Comparison of ENCODE assay signal across 34 cellular contexts in genomic region chr9:123235448-123235847, GRCh38. TPM values are rescaled to one million over a fixed set of nuclear protein-coding genes. Genes with fewer than 3 reads are reported as not detected.
DNase-seq lines count a peak whose midpoint lies in the region; ATAC-seq, FAIRE-seq and TF ChIP-seq lines count a peak whose summit lies in the region.
"Had no signal": no experiment of that assay in that cellular context is flagged by ENCODE, and none has a peak within 500 bp of the region (broad histone marks: within the 10 kb centered on the region; RNA-seq: fewer than 3 reads in every experiment).

No MANE protein-coding gene starts in this region.

- POLR2A ChIA-PET in GM12878 (lab: Charles Lee) (interaction anchor here (0.6 to 2.0 kb wide), 9 partner anchors 21 to 1651 kb away, joined by 3 to 10 read pairs (median 5); no protein-coding TSS in a partner anchor), WTC11 (lab: Charles Lee) (no interaction called here)

- H3K4me2 ChIP-seq in DOHH2 (ENCODE audit: low read length) (peak overlapping the region; percentile 90), GM12878 (ENCODE audit: control insufficient read depth, insufficient read depth) (peak overlapping the region; percentile 57; the same call in 1 of the 2 replicates)

- RAD21 ChIA-PET in GM12878 (lab: Charles Lee; ENCODE audit: unreplicated experiment), result interaction anchor here (0.6 to 2.5 kb wide), 15 partner anchors 10 to 1537 kb away, joined by 3 to 10 read pairs (median 4); no protein-coding TSS in a partner anchor

- H3K36me3 ChIP-seq in DOHH2 (ENCODE audit: control insufficient read depth, low read length), result peaks cover 60% of the 10 kb centered on the region
- H3K36me3 ChIP-seq in GM12878 (ENCODE audit: control insufficient read depth in 2 of 2, insufficient read depth in 2 of 2, low read length in 1 of 2), result peaks cover 0 to 10% of the 10 kb centered on the region in 2 experiments
- no peaks in the 10 kb centered on the region for H3K36me3 ChIP-seq in endodermal cell (ENCODE audit: control insufficient read depth, insufficient read depth, low read length)
- H3K36me3 ChIP-seq: BE2C, SJCRH30, vagina had no signal

- DNase-seq in NAMALWA (ENCODE audit: low spot score) (peak; percentile 58), GM12878 (ENCODE audit: low read depth, low spot score) (no peak), progenitor cell of endocrine pancreas (ENCODE audit: low spot score, unreplicated experiment) (no peak), WTC11 (ENCODE audit: low spot score) (no peak), endodermal cell (no peak), glutamatergic neuron (no peak)
- DNase-seq: activated CD4-positive, alpha-beta T cell treated with anti-CD3 and anti-CD28 coated beads, Interleukin-2, amount 50 U/mL, for 48 hours; activated CD4-positive, CD25-positive, alpha-beta regulatory T cell treated with anti-CD3 and anti-CD28 coated beads, Interleukin-2, amount 50 U/mL, for 72 hours; activated gamma-delta T cell treated with Interleukin-2 at 50 U/mL for 16 hours; activated T-cell treated with anti-CD3 and anti-CD28 coated beads, Interleukin-2, amount 50 U/mL, for 48 hours; BE2C; CD8-positive, alpha-beta memory T cell; central memory CD4-positive, alpha-beta T cell; DMS 273 treated with DMSO at 0.1 percent for 48 hours; effector memory CD8-positive, alpha-beta T cell; EL; foreskin fibroblast; H7; hippocampal formation; left colon; mammary epithelial cell; NCI-H146; NCI-H2107; NCI-H748 treated with DMSO at 0.1 percent for 48 hours; SJCRH30; stimulated activated CD4-positive, alpha-beta T cell treated with anti-CD3 and anti-CD28 coated beads, Interleukin-4, amount 100 ng/mL, for 24 hours; T-helper 1 cell; testis had no signal

- H3K9me2 ChIP-seq in DOHH2 (replicated peaks; ENCODE audit: control insufficient read depth, low read length), result no peaks in the 10 kb centered on the region

- peak; percentile 50 for ATAC-seq in GM12878
- ATAC-seq in WTC11, result no peak
- no peak for ATAC-seq in GM18867 (IDR thresholded peaks at IDR 0.05; ENCODE audit: unreplicated experiment)
- ATAC-seq: effector memory CD8-positive, alpha-beta T cell; esophagus mucosa; left colon had no signal

- no peaks in the 10 kb centered on the region for H3K27me3 Mint-ChIP-seq in progenitor cell of endocrine pancreas
- H3K27me3 Mint-ChIP-seq in WTC11 (ENCODE audit: low read depth), result no peaks in the 10 kb centered on the region
- no peaks in the 10 kb centered on the region for H3K27me3 Mint-ChIP-seq in endodermal cell (ENCODE audit: insufficient read depth)
- no peaks in the 10 kb centered on the region for H3K27me3 Mint-ChIP-seq in glutamatergic neuron (ENCODE audit: unreplicated experiment)
- H3K27me3 Mint-ChIP-seq: CD8-positive, alpha-beta memory T cell; effector memory CD8-positive, alpha-beta T cell had no signal

- SMC1A ChIA-PET in GM12878 (lab: Charles Lee; ENCODE audit: uncharacterized antibody, unreplicated experiment), result interaction anchor here (0.6 to 6.4 kb wide), 12 partner anchors 10 to 432 kb away, joined by 3 to 46 read pairs (median 5); no protein-coding TSS in a partner anchor

- no peak for FAIRE-seq in GM12878 (lab: Jason Lieb, UNC)

- H3K27ac ChIP-seq in DOHH2 (ENCODE audit: low read depth, low read length) (peak overlapping the region; percentile 100), GM12878 (ENCODE audit: control insufficient read depth, insufficient read depth) (peak overlapping the region; percentile 80), endodermal cell (ENCODE audit: low read depth, low read length) (no peak overlapping the region)
- H3K27ac ChIP-seq: HL-60, SJCRH30, testis, vagina had no signal

- no peak overlapping the region for H2AFZ ChIP-seq in GM12878 (ENCODE audit: control insufficient read depth, low read depth, low read length)

- H3K79me2 ChIP-seq in DOHH2 (ENCODE audit: control insufficient read depth, low read length) (peaks cover 88% of the 10 kb centered on the region), GM12878 (ENCODE audit: control insufficient read depth, insufficient read depth, low read length) (peaks cover 41% of the 10 kb centered on the region)

- no peak for TF ChIP-seq CTCF in DOHH2 (IDR thresholded peaks at IDR 0.05; ENCODE audit: low read depth, low read length, poor library complexity, severe bottlenecking)
- TF ChIP-seq CTCF in GM12878 (IDR thresholded peaks at IDR 0.05 in 2 of 3, conservative IDR thresholded peaks at IDR 0.05 in 1 of 3; ENCODE audit: control insufficient read depth in 2 of 3, extremely low read depth in 1 of 3, insufficient read depth in 1 of 3, low read depth in 3 of 3, low read length in 3 of 3), result no peak
- no peak for TF ChIP-seq CTCF in progenitor cell of endocrine pancreas (IDR thresholded peaks at IDR 0.05; ENCODE audit: unreplicated experiment)
- no peak for TF ChIP-seq CTCF in WTC11 (IDR thresholded peaks at IDR 0.05)
- no peak for TF ChIP-seq CTCF in endodermal cell (conservative IDR thresholded peaks at IDR 0.05)
- no peak for TF ChIP-seq CTCF in glutamatergic neuron (IDR thresholded peaks at IDR 0.05; ENCODE audit: partially characterized antibody, unreplicated experiment)

- H3K9ac ChIP-seq in GM12878 (ENCODE audit: control insufficient read depth, insufficient read depth, low read length), result no peak overlapping the region
- no peak overlapping the region for H3K9ac ChIP-seq in endodermal cell (ENCODE audit: extremely low read depth, low read length, poor library complexity, severe bottlenecking)

- H3F3A ChIP-seq in DOHH2 (ENCODE audit: control insufficient read depth, insufficient read depth), result peaks cover 54% of the 10 kb centered on the region

- H3K36me3 Mint-ChIP-seq in progenitor cell of endocrine pancreas (ENCODE audit: insufficient read depth), result no peaks in the 10 kb centered on the region
- no peaks in the 10 kb centered on the region for H3K36me3 Mint-ChIP-seq in WTC11
- H3K36me3 Mint-ChIP-seq in endodermal cell (ENCODE audit: low read depth), result peaks cover 2% of the 10 kb centered on the region
- no peaks in the 10 kb centered on the region for H3K36me3 Mint-ChIP-seq in glutamatergic neuron (ENCODE audit: unreplicated experiment)

- intact Hi-C loops in GM12878 (cut with micrococcal nuclease; ENCODE audit: unreplicated experiment), result no loop called here

- CTCF ChIA-PET in GM12878 (lab: Yijun Ruan, JAX) (interaction anchor here (0.6 to 4.2 kb wide), 7 partner anchors 10 to 114 kb away, joined by 3 to 12 read pairs (median 4); no protein-coding TSS in a partner anchor), WTC11 (lab: Charles Lee) (interaction anchor here (0.6 to 1.3 kb wide), 3 partner anchors 10 to 145 kb away, joined by 3 to 4 read pairs (median 4); no protein-coding TSS in a partner anchor)

- no peak overlapping the region for H3K4me3 Mint-ChIP-seq in progenitor cell of endocrine pancreas (ENCODE audit: low read depth)
- no peak overlapping the region for H3K4me3 Mint-ChIP-seq in WTC11
- H3K4me3 Mint-ChIP-seq in endodermal cell, result no peak overlapping the region
- H3K4me3 Mint-ChIP-seq in glutamatergic neuron (ENCODE audit: unreplicated experiment), result no peak overlapping the region
- H3K4me3 Mint-ChIP-seq: CD8-positive, alpha-beta memory T cell; effector memory CD8-positive, alpha-beta T cell; nephron had no signal

- H3K9me3 ChIP-seq in DOHH2 (ENCODE audit: control insufficient read depth, insufficient read depth, low read length) (no peaks in the 10 kb centered on the region), GM12878 (replicated peaks; ENCODE audit: control insufficient read depth, insufficient read depth, low read length) (peaks cover 3% of the 10 kb centered on the region; the same call in 1 of the 3 replicates), endodermal cell (ENCODE audit: control insufficient read depth, low read length) (no peaks in the 10 kb centered on the region)
- H3K9me3 ChIP-seq: BE2C, testis, vagina had no signal

- no peaks in the 10 kb centered on the region for H4K20me1 ChIP-seq in DOHH2 (ENCODE audit: control insufficient read depth, insufficient read depth, low read depth, low read length)
- H4K20me1 ChIP-seq in GM12878 (ENCODE audit: control insufficient read depth, insufficient read depth), result no peaks in the 10 kb centered on the region

- no TSS peak for BruUV-seq in GM12878 (replicated peaks; lab: Mats Ljungman, UMichigan)

- TF ChIP-seq EP300 in GM12878 (IDR thresholded peaks at IDR 0.05; ENCODE audit: borderline replicate concordance in 1 of 2, control insufficient read depth in 1 of 2, low read depth in 2 of 2, low read length in 2 of 2), result no peak

- no peak for TF ChIP-seq POLR2A in GM12878 (IDR thresholded peaks at IDR 0.05; ENCODE audit: low read depth, low read length)

- no peak for TF ChIP-seq RAD21 in GM12878 (IDR thresholded peaks at IDR 0.05; ENCODE audit: insufficient read depth, low read depth, low read length)

- H3K9me3 Mint-ChIP-seq in progenitor cell of endocrine pancreas (ENCODE audit: low read depth) (no peaks in the 10 kb centered on the region), WTC11 (no peaks in the 10 kb centered on the region), endodermal cell (no peaks in the 10 kb centered on the region), glutamatergic neuron (ENCODE audit: unreplicated experiment) (no peaks in the 10 kb centered on the region)
- H3K9me3 Mint-ChIP-seq: CD8-positive, alpha-beta memory T cell; effector memory CD8-positive, alpha-beta T cell; nephron had no signal

- H3K4me3 ChIP-seq in DOHH2 (ENCODE audit: low read length), result peak overlapping the region; percentile 64
- H3K4me3 ChIP-seq in GM12878, result peak overlapping the region; percentile 28; the same call in 1 of the 2 replicates
- H3K4me3 ChIP-seq in endodermal cell (ENCODE audit: low read length), result no peak overlapping the region
- H3K4me3 ChIP-seq: SJCRH30, testis, vagina had no signal

- H3K4me1 ChIP-seq in DOHH2 (ENCODE audit: control insufficient read depth, low read length) (peaks cover 97% of the 10 kb centered on the region), GM12878 (ENCODE audit: control insufficient read depth, insufficient read depth, low read length) (peaks cover 34% of the 10 kb centered on the region), endodermal cell (ENCODE audit: control insufficient read depth, insufficient read depth, low read length) (no peaks in the 10 kb centered on the region)
- H3K4me1 ChIP-seq: testis, vagina had no signal

- peaks cover 7% of the 10 kb centered on the region for H3K4me1 Mint-ChIP-seq in progenitor cell of endocrine pancreas (ENCODE audit: low read depth)
- H3K4me1 Mint-ChIP-seq in WTC11, result peaks cover 45% of the 10 kb centered on the region
- peaks cover 9% of the 10 kb centered on the region for H3K4me1 Mint-ChIP-seq in endodermal cell
- peaks cover 5% of the 10 kb centered on the region for H3K4me1 Mint-ChIP-seq in glutamatergic neuron (ENCODE audit: low read depth, unreplicated experiment)

- peak overlapping the region; percentile 1 for H3K27ac Mint-ChIP-seq in progenitor cell of endocrine pancreas
- no peak overlapping the region; the same call in 1 of the 2 replicates for H3K27ac Mint-ChIP-seq in WTC11
- H3K27ac Mint-ChIP-seq in endodermal cell, result no peak overlapping the region
- H3K27ac Mint-ChIP-seq in glutamatergic neuron (ENCODE audit: unreplicated experiment), result no peak overlapping the region
- H3K27ac Mint-ChIP-seq: effector memory CD8-positive, alpha-beta T cell; nephron had no signal

- in situ Hi-C loops in GM12878 (cut with MboI), result no loop called here

- no peaks in the 10 kb centered on the region for H3K27me3 ChIP-seq in DOHH2 (ENCODE audit: control insufficient read depth, low read length)
- no peaks in the 10 kb centered on the region for H3K27me3 ChIP-seq in GM12878 (replicated peaks in 1 of 2; ENCODE audit: control insufficient read depth in 2 of 2, insufficient read depth in 2 of 2, low read length in 1 of 2)
- no peaks in the 10 kb centered on the region for H3K27me3 ChIP-seq in endodermal cell (ENCODE audit: control insufficient read depth, insufficient read depth, low read length, poor library complexity, severe bottlenecking)
- H3K27me3 ChIP-seq: BE2C, SJCRH30, testis, vagina had no signal

- WGBS in GM12878 (ENCODE audit: insufficient coverage, insufficient replicate concordance, low lambda C conversion rate, missing lambda C conversion rate), result 88% methylated on average over 1 of the region's 1 CpG
- WGBS in endodermal cell (ENCODE audit: insufficient coverage in 1 of 2, insufficient read length in 1 of 2), 2 experiments, result no CpG with 5 or more reads among the region's 1 CpG

RNA-seq across cellular contexts. Expression of gene STRBP, which starts 32.9 kb away (rescaled TPM):
- total RNA-seq in GM12878 (2013; cell fraction: nucleolus; rRNA removed), result 96.6 and 97.9 TPM in 2 replicates
- 60.5 and 67.8 TPM in 2 replicates for total RNA-seq in GM12878 (2014; rRNA removed)
- total RNA-seq in GM12878 (2014; rRNA removed; fragmentation: Illumina TruSeq; extraction: Trizol), result 89.2 and 89.8 TPM in 2 replicates
- 80.8 and 89.4 TPM in 2 replicates for total RNA-seq in GM12878 (2021)
- polyA plus RNA-seq in GM12878 (2011; ENCODE audit: low read depth), result 41.4 TPM
- polyA plus RNA-seq in GM12878 (2011; rRNA removed), result 54.1 and 71.2 TPM in 2 replicates
- polyA plus RNA-seq in GM12878 (2011; cell fraction: cytosol; rRNA removed), result 20.4 and 23.0 TPM in 2 replicates
- polyA plus RNA-seq in GM12878 (2011; cell fraction: nucleus; rRNA removed), result 41.7 and 50.3 TPM in 2 replicates
- polyA plus RNA-seq in GM12878 (2012), result 72.4 and 91.2 TPM in 2 replicates
- 80.4 and 89.4 TPM in 2 replicates for polyA plus RNA-seq in GM12878 (2014; fragmentation: Illumina TruSeq; extraction: Trizol)
- 10 to 100 TPM; 31.0 to 50.1 TPM for polyA plus RNA-seq in GM12878 (2014; fragmentation: Nextera tagmentation; extraction: Ambion mirVana)
- 55.2 and 62.4 TPM in 2 replicates for polyA plus RNA-seq in GM12878 (2014; rRNA removed)
- polyA plus RNA-seq in GM12878 (2016; fragmentation: Nextera tagmentation; extraction: Ambion mirVana), result 10 to 100 TPM; 95.0 to 96.8 TPM
- polyA minus RNA-seq in GM12878 (2011; rRNA and poly(A)+ RNA removed), result 30.3 and 38.5 TPM in 2 replicates
- 20.2 and 22.0 TPM in 2 replicates for polyA minus RNA-seq in GM12878 (2011; cell fraction: cytosol; rRNA and poly(A)+ RNA removed)
- 27.6 and 58.4 TPM in 2 replicates for polyA minus RNA-seq in GM12878 (2011; cell fraction: nucleus; rRNA and poly(A)+ RNA removed)
- 87.3 and 101 TPM in 2 replicates for total RNA-seq in progenitor cell of endocrine pancreas
- total RNA-seq in WTC11 (2021), result 90.9 to 102 TPM (median 96.3 TPM) in 3 replicates
- 10 to 100 TPM; 77.2 to 83.3 TPM for total RNA-seq in endodermal cell
- polyA plus RNA-seq in endodermal cell (2013, experiment 1 of 2), result 44.7 TPM
- 46.5 TPM for polyA plus RNA-seq in endodermal cell (2013, experiment 2 of 2)
- 111 TPM for total RNA-seq in glutamatergic neuron (ENCODE audit: unreplicated experiment)
